In the genomic region with DNA sequence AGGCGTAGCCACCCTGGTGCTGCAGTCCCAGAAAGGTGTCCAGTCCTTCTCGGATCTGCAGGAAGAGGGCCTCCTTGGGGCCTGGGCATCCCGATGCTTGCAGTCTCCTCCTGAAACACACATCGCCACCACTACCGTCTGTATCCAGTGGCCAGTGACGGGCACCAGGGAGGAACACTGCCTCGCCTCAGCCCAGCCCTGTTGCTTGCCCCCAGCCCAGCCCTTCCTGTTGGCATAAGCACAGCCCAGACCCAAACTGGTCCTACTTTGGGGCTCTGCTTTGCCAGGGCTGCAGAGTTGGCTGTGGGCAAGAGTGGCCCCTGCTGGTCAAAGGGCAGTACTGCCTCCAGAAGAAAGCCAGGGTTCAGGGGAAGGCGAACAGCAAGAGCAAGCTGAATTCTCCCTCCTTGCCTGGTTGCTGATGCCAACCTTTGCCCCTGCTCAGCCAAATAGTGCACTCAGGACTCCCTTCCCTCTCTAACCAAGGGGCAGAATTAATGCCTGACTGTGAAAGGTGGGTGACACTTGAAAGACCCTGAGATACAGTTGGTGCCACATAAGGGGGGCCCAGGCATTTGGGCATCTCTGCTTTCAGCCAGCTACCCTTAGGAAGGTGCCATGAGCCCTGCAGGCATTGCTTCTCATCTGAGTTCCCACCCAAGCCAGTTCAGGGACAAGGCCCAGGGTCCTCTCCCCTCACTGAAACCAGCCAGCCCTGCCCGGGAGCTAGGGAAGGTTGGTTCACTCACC, we compare ENCODE assay signal across 8 cellular contexts. TPM values are rescaled to one million over a fixed set of nuclear protein-coding genes. Genes with fewer than 3 reads are reported as not detected.
DNase-seq lines count a peak whose midpoint lies in the region; ATAC-seq lines count a peak whose summit lies in the region.

No MANE protein-coding gene starts in this region.

- H3K4me3 Mint-ChIP-seq in memory B cell, result peak overlapping the region; percentile 50

- H3K36me3 Mint-ChIP-seq in memory B cell, result no peaks in the 10 kb centered on the region

- ATAC-seq in HG02938 (IDR thresholded peaks at IDR 0.05; ENCODE audit: unreplicated experiment), result peak; percentile 51
- peak; percentile 94 for ATAC-seq in memory B cell (ENCODE audit: low read depth)
- ATAC-seq in GM21526 (IDR thresholded peaks at IDR 0.05; ENCODE audit: low FRiP score, unreplicated experiment), result no peak

- no peak overlapping the region for H3K27ac Mint-ChIP-seq in memory B cell

- DNase-seq in Daoy (ENCODE audit: low read depth) (peak; percentile 70), NCI-H460 (ENCODE audit: extremely low read depth, low read depth) (peak; percentile 85), memory B cell (ENCODE audit: low spot score in 2 of 2) (peak; percentile 87 to 89)
- peak; percentile 81 to 84 for DNase-seq in activated CD4-positive, alpha-beta T cell treated with anti-CD3 and anti-CD28 coated beads, Interleukin-2, amount 50 U/mL, for 48 hours
- DNase-seq in effector CD4-positive, alpha-beta T cell, result peak; percentile 64
- peak; percentile 53 to 65 (median 64) for DNase-seq in stimulated activated CD4-positive, alpha-beta T cell treated with anti-CD3 and anti-CD28 coated beads, TNF-alpha, amount 100 ng/mL, for 4 hours (ENCODE audit: low read depth in 3 of 3)

- H3K9me3 Mint-ChIP-seq in memory B cell, result no peaks in the 10 kb centered on the region

- peaks cover 15% of the 10 kb centered on the region for H3K4me1 Mint-ChIP-seq in memory B cell

- no peaks in the 10 kb centered on the region for H3K27me3 Mint-ChIP-seq in memory B cell

RNA-seq across cellular contexts. Expression of a gene that starts 11.1 kb away (rescaled TPM):
- total RNA-seq in Daoy (2014; rRNA removed; shearing (Covaris generic)), result 66.0 and 67.8 TPM in 2 replicates
- 318 and 324 TPM in 2 replicates for total RNA-seq in NCI-H460 (2014; rRNA removed; shearing (Covaris generic))
- 204 and 246 TPM in 2 replicates for polyA plus RNA-seq in NCI-H460 (2014; cell fraction: nucleus; rRNA removed)

RNA-seq across cellular contexts. Expression of a gene that starts 31.3 kb away (rescaled TPM):
- total RNA-seq in Daoy (2014; rRNA removed; shearing (Covaris generic)), result 657 and 799 TPM in 2 replicates
- 487 and 490 TPM in 2 replicates for total RNA-seq in NCI-H460 (2014; rRNA removed; shearing (Covaris generic))
- 269 and 579 TPM in 2 replicates for polyA plus RNA-seq in NCI-H460 (2014; cell fraction: nucleus; rRNA removed)

RNA-seq across cellular contexts. Expression of a gene that starts 48.0 kb away (rescaled TPM):
- total RNA-seq in Daoy (2014; rRNA removed; shearing (Covaris generic)), result not detected in 2 replicates
- total RNA-seq in NCI-H460 (2014; rRNA removed; shearing (Covaris generic)), result not detected in 2 replicates
- 0.50 and 0.86 TPM in 2 replicates for polyA plus RNA-seq in NCI-H460 (2014; cell fraction: nucleus; rRNA removed)

RNA-seq across cellular contexts. Expression of a gene that starts 55.2 kb away (rescaled TPM):
- 45.8 and 58.2 TPM in 2 replicates for total RNA-seq in Daoy (2014; rRNA removed; shearing (Covaris generic))
- 64.7 and 86.5 TPM in 2 replicates for total RNA-seq in NCI-H460 (2014; rRNA removed; shearing (Covaris generic))
- polyA plus RNA-seq in NCI-H460 (2014; cell fraction: nucleus; rRNA removed), result 352 and 508 TPM in 2 replicates
